Comparison of ENCODE assay signal across 12 cellular contexts in genomic region chr2:15799432-15799827, GRCh38.
DNase-seq lines count a peak whose midpoint lies in the region; ATAC-seq lines count a peak whose summit lies in the region.
"Had no signal": no experiment of that assay in that cellular context is flagged by ENCODE, and none has a peak within 500 bp of the region (broad histone marks: within the 10 kb centered on the region; RNA-seq: fewer than 3 reads in every experiment).

No MANE protein-coding gene starts in this region.

- H4K8ac ChIP-seq in trophoblast cell (ENCODE audit: low read depth, low read length) = no peak overlapping the region

- DNase-seq in RPMI8226 = peak; percentile 54
- DNase-seq in trophoblast cell = peak in 1 of 2 donors; percentile 46
- DNase-seq in SKM-1 (lab: John Stamatoyannopoulos, UW; ENCODE audit: unreplicated experiment) = no peak
- DNase-seq in T-helper 17 cell = no peak
- DNase-seq in ecto neural progenitor cell (ENCODE audit: low spot score) = no peak
- DNase-seq: amygdala; head of caudate nucleus; stimulated activated CD4-positive, alpha-beta T cell treated with anti-CD3 and anti-CD28 coated beads, Interleukin-2, amount 100 ng/mL, for 48 hours had no signal

- no peak overlapping the region for H4K12ac ChIP-seq in trophoblast cell (ENCODE audit: low read depth, low read length)

- H3K4me1 ChIP-seq in trophoblast cell (ENCODE audit: control insufficient read depth in 1 of 2, insufficient read depth in 2 of 2, low read length in 2 of 2) = peaks cover 10 to 16% of the 10 kb centered on the region in 2 experiments
- H3K4me1 ChIP-seq: prostate gland had no signal

- no peak overlapping the region for H3K27ac ChIP-seq in trophoblast cell (ENCODE audit: low read depth, low read length)
- H3K27ac ChIP-seq: prostate gland had no signal

- no peak overlapping the region for H2BK12ac ChIP-seq in trophoblast cell (ENCODE audit: low read length)

- H3K79me2 ChIP-seq in trophoblast cell (ENCODE audit: control insufficient read depth, insufficient read depth, low read length, poor library complexity) = no peaks in the 10 kb centered on the region

- H3K27ac Mint-ChIP-seq in T-helper 17 cell = no peak overlapping the region

- H2BK5ac ChIP-seq in trophoblast cell (ENCODE audit: low read depth, low read length, poor library complexity) = no peak overlapping the region

- no peak overlapping the region for H2AK5ac ChIP-seq in trophoblast cell (ENCODE audit: low read length)

- peak overlapping the region; percentile 11 for H4K91ac ChIP-seq in trophoblast cell (ENCODE audit: low read depth, low read length)

- H3K23ac ChIP-seq in trophoblast cell (ENCODE audit: low read length) = no peak overlapping the region

- no peak overlapping the region for H3K18ac ChIP-seq in trophoblast cell (ENCODE audit: low read length)

- no peak overlapping the region for H3K4me3 Mint-ChIP-seq in T-helper 17 cell

- no peak overlapping the region for H3K4me2 ChIP-seq in trophoblast cell (ENCODE audit: low read length)

- H3K9me3 ChIP-seq in trophoblast cell (ENCODE audit: insufficient read depth, low read depth, low read length) (no peaks in the 10 kb centered on the region), T-helper 17 cell (ENCODE audit: control insufficient read depth, low read length, poor library complexity, severe bottlenecking) (no peaks in the 10 kb centered on the region)
- H3K9me3 ChIP-seq: prostate gland had no signal

- ATAC-seq in GM19035 (IDR thresholded peaks at IDR 0.05; ENCODE audit: unreplicated experiment) = peak; percentile 72
- ATAC-seq in HG02852 (IDR thresholded peaks at IDR 0.05; ENCODE audit: unreplicated experiment) = peak; percentile 57
- ATAC-seq in T-helper 17 cell = no peak
- ATAC-seq: K562 had no signal

- no peak overlapping the region for H3K9ac ChIP-seq in trophoblast cell (ENCODE audit: low read length)

- H3K36me3 ChIP-seq in trophoblast cell (ENCODE audit: control insufficient read depth in 1 of 2, insufficient read depth in 2 of 2, low read length in 2 of 2) = no peaks in the 10 kb centered on the region
- H3K36me3 ChIP-seq: prostate gland had no signal

- no peaks in the 10 kb centered on the region for H3K36me3 Mint-ChIP-seq in T-helper 17 cell (ENCODE audit: low read depth)

- WGBS in trophoblast cell (ENCODE audit: extremely low coverage, insufficient coverage, insufficient read length) = no CpG with 5 or more reads among the region's 3 CpGs

- H2AFZ ChIP-seq in trophoblast cell (ENCODE audit: insufficient read depth, low read length, poor library complexity) = no peak overlapping the region

- no peaks in the 10 kb centered on the region for H3K4me1 Mint-ChIP-seq in T-helper 17 cell

- H2BK120ac ChIP-seq in trophoblast cell (ENCODE audit: insufficient read depth, low read length, poor library complexity) = no peak overlapping the region

- peaks cover 12% of the 10 kb centered on the region for H3K27me3 Mint-ChIP-seq in T-helper 17 cell

- H3K4me3 ChIP-seq in trophoblast cell (ENCODE audit: low read depth, low read length) = no peak overlapping the region
- H3K4me3 ChIP-seq: K562, prostate gland had no signal

- H3K27me3 ChIP-seq in trophoblast cell (ENCODE audit: insufficient read depth, low read length) = no peaks in the 10 kb centered on the region

- H3K79me1 ChIP-seq in trophoblast cell (ENCODE audit: low read length) = peaks cover 5% of the 10 kb centered on the region

- H3K4ac ChIP-seq in trophoblast cell (ENCODE audit: low read depth, low read length) = no peak overlapping the region

- H3K14ac ChIP-seq in trophoblast cell (ENCODE audit: low read length) = no peak overlapping the region
